Comparison of ENCODE assay signal across 17 cellular contexts in genomic region chr15:59812889-59813288, GRCh38.
"Had no signal": no experiment of that assay in that cellular context is flagged by ENCODE, and none has a peak within 500 bp of the region (broad histone marks: within the 10 kb centered on the region; RNA-seq: fewer than 3 reads in every experiment).

No MANE protein-coding gene starts in this region.

- ATAC-seq: activated T-cell treated with anti-CD3 and anti-CD28 coated beads, Interleukin-2, amount 50 U/mL, for 72 hours; heart right ventricle; left colon; mucosa of descending colon; T-cell had no signal

- H3K36me3 Mint-ChIP-seq: memory B cell, neural progenitor cell, T-cell had no signal

- H3K27ac Mint-ChIP-seq: activated B cell treated with CpG ODN at 0.5 μM for 24 hours; activated CD4-positive, alpha-beta memory T cell treated with anti-CD3 and anti-CD28 coated beads, Interleukin-2, amount 10 ng/mL, durations not matched to agents 7 days and 5 days; activated naive CD4-positive, alpha-beta T cell treated with anti-CD3 and anti-CD28 coated beads, Interleukin-2, amount 10 ng/mL, durations not matched to agents 7 days and 5 days; memory B cell had no signal

- H3K4me1 Mint-ChIP-seq: activated B cell treated with CpG ODN at 0.5 μM for 24 hours, memory B cell had no signal

- DNase-seq: activated B cell treated with CpG ODN at 0.5 μM for 24 hours; activated CD4-positive, alpha-beta memory T cell treated with anti-CD3 and anti-CD28 coated beads, Interleukin-2, amount 10 ng/mL, durations not matched to agents 7 days and 5 days; activated CD4-positive, alpha-beta T cell treated with anti-CD3 and anti-CD28 coated beads for 48 hours; activated effector memory CD4-positive, alpha-beta T cell treated with Interleukin-2 at 50 U/mL for 16 hours; activated naive CD4-positive, alpha-beta T cell treated with anti-CD3 and anti-CD28 coated beads, Interleukin-2, amount 10 ng/mL, durations not matched to agents 7 days and 5 days; activated T-cell treated with anti-CD3 and anti-CD28 coated beads, Interleukin-2, amount 50 U/mL, for 72 hours; cortex of kidney; heart right ventricle; left colon; mucosa of descending colon; sigmoid colon; stimulated activated CD4-positive, alpha-beta T cell treated with anti-CD3 and anti-CD28 coated beads, Interleukin-4, amount 100 ng/mL, for 1 hour; stimulated activated naive CD4-positive, alpha-beta T cell; T-cell; tibial artery had no signal

- H3K9me3 Mint-ChIP-seq: activated B cell treated with CpG ODN at 0.5 μM for 24 hours, memory B cell, T-cell had no signal

- H3K4me3 Mint-ChIP-seq: activated B cell treated with CpG ODN at 0.5 μM for 24 hours; activated CD4-positive, alpha-beta memory T cell treated with anti-CD3 and anti-CD28 coated beads, Interleukin-2, amount 10 ng/mL, durations not matched to agents 7 days and 5 days; activated naive CD4-positive, alpha-beta T cell treated with anti-CD3 and anti-CD28 coated beads, Interleukin-2, amount 10 ng/mL, durations not matched to agents 7 days and 5 days; activated T-cell treated with anti-CD3 and anti-CD28 coated beads, Interleukin-2, amount 50 U/mL, for 72 hours; memory B cell; neural progenitor cell; T-cell had no signal
